Comparison of ENCODE assay signal across 16 cellular contexts in genomic region chr19:35136231-35136630, GRCh38. TPM values are rescaled to one million over a fixed set of nuclear protein-coding genes. Genes with fewer than 3 reads are reported as not detected.
"Had no signal": no experiment of that assay in that cellular context is flagged by ENCODE, and none has a peak within 500 bp of the region (broad histone marks: within the 10 kb centered on the region; RNA-seq: fewer than 3 reads in every experiment).

No MANE protein-coding gene starts in this region.

- H3K27ac ChIP-seq: epithelial cell of prostate, left lung, parathyroid adenoma had no signal

- H3K4me3 Mint-ChIP-seq: activated CD8-positive, alpha-beta T cell treated with anti-CD3 and anti-CD28 coated beads, Interleukin-2, amount 10 ng/mL, durations not matched to agents 7 days and 5 days; activated T-helper 1 cell treated with anti-CD3 and anti-CD28 coated beads, Interleukin-12 subunit alpha, Interleukin-12 subunit beta, Interleukin-2, Interleukin-4 antibody, amounts not matched to agents 30 ng/mL and 10 ng/mL and 1 ng/mL, durations not matched to agents 14 hours and 24 hours and 36 hours; effector memory CD8-positive, alpha-beta T cell had no signal

- H3K9me3 ChIP-seq: left lung, suprapubic skin had no signal

- H3K27ac Mint-ChIP-seq: activated CD8-positive, alpha-beta T cell treated with anti-CD3 and anti-CD28 coated beads, Interleukin-2, amount 10 ng/mL, durations not matched to agents 7 days and 5 days; activated T-helper 1 cell treated with anti-CD3 and anti-CD28 coated beads, Interleukin-12 subunit alpha, Interleukin-12 subunit beta, Interleukin-2, Interleukin-4 antibody, amounts not matched to agents 30 ng/mL and 10 ng/mL and 1 ng/mL, durations not matched to agents 14 hours and 24 hours and 36 hours; effector memory CD8-positive, alpha-beta T cell had no signal

- DNase-seq: activated CD4-positive, alpha-beta T cell treated with anti-CD3 and anti-CD28 coated beads for 4 hours; activated CD8-positive, alpha-beta T cell treated with anti-CD3 and anti-CD28 coated beads, Interleukin-2, amount 10 ng/mL, durations not matched to agents 7 days and 5 days; activated naive CD4-positive, alpha-beta T cell; effector memory CD8-positive, alpha-beta T cell; islet precursor cell; left lung; mesendoderm; stimulated activated CD4-positive, alpha-beta T cell treated with anti-CD3 and anti-CD28 coated beads, Interleukin-2, amount 100 ng/mL, for 24 hours; T-helper 9 cell had no signal

- H3K9me3 Mint-ChIP-seq: activated T-helper 1 cell treated with anti-CD3 and anti-CD28 coated beads, Interleukin-12 subunit alpha, Interleukin-12 subunit beta, Interleukin-2, Interleukin-4 antibody, amounts not matched to agents 30 ng/mL and 10 ng/mL and 1 ng/mL, durations not matched to agents 14 hours and 24 hours and 36 hours had no signal

- H3K27me3 ChIP-seq: suprapubic skin had no signal

- H3K9ac ChIP-seq: parathyroid adenoma had no signal

- H3K4me3 ChIP-seq: left lung, suprapubic skin had no signal

- H3K36me3 ChIP-seq: left lung, suprapubic skin had no signal

- H3K4me1 ChIP-seq: parathyroid adenoma had no signal

- ATAC-seq: left lung had no signal

RNA-seq across cellular contexts. Expression of gene LGI4, which starts 1.4 kb away (rescaled TPM):
- total RNA-seq: activated T-helper 1 cell treated with anti-CD3 and anti-CD28 coated beads, Interleukin-12 subunit alpha, Interleukin-12 subunit beta, Interleukin-2, Interleukin-4 antibody, amounts not matched to agents 30 ng/mL and 10 ng/mL and 1 ng/mL, durations not matched to agents 14 hours and 24 hours and 36 hours had no signal

RNA-seq across cellular contexts. Expression of gene FXYD1, which starts 2.4 kb away (rescaled TPM):
- total RNA-seq: activated T-helper 1 cell treated with anti-CD3 and anti-CD28 coated beads, Interleukin-12 subunit alpha, Interleukin-12 subunit beta, Interleukin-2, Interleukin-4 antibody, amounts not matched to agents 30 ng/mL and 10 ng/mL and 1 ng/mL, durations not matched to agents 14 hours and 24 hours and 36 hours; SK-MEL-5 had no signal
- polyA plus RNA-seq: neural cell had no signal

RNA-seq across cellular contexts. Expression of gene FXYD7, which starts 6.8 kb away (rescaled TPM):
- total RNA-seq: cardiac septum, left lung, SK-MEL-5 had no signal

RNA-seq across cellular contexts. Expression of gene FXYD5, which starts 18.3 kb away (rescaled TPM):
- polyA plus RNA-seq: neural cell had no signal

RNA-seq across cellular contexts. Expression of gene FXYD3, which starts 20.6 kb away (rescaled TPM):
- total RNA-seq: activated CD8-positive, alpha-beta T cell treated with anti-CD3 and anti-CD28 coated beads, Interleukin-2, amount 10 ng/mL, durations not matched to agents 7 days and 5 days; activated T-helper 1 cell treated with anti-CD3 and anti-CD28 coated beads, Interleukin-12 subunit alpha, Interleukin-12 subunit beta, Interleukin-2, Interleukin-4 antibody, amounts not matched to agents 30 ng/mL and 10 ng/mL and 1 ng/mL, durations not matched to agents 14 hours and 24 hours and 36 hours; cardiac septum; SK-MEL-5 had no signal
- polyA plus RNA-seq: neural cell had no signal
